Comparison of ENCODE assay signal across 20 cellular contexts in genomic region chr13:101306773-101307172, GRCh38.
DNase-seq lines count a peak whose midpoint lies in the region; FAIRE-seq and TF ChIP-seq lines count a peak whose summit lies in the region.
"Had no signal": no experiment of that assay in that cellular context is flagged by ENCODE, and none has a peak within 500 bp of the region (broad histone marks: within the 10 kb centered on the region; RNA-seq: fewer than 3 reads in every experiment).

No MANE protein-coding gene starts in this region.

- no peak overlapping the region for H3K14ac ChIP-seq in trophoblast cell (ENCODE audit: low read length)

- H3K79me2 ChIP-seq in mammary epithelial cell (ENCODE audit: insufficient read depth, low read length) (no peaks in the 10 kb centered on the region), trophoblast cell (ENCODE audit: control insufficient read depth, insufficient read depth, low read length, poor library complexity) (no peaks in the 10 kb centered on the region)

- H2BK120ac ChIP-seq in trophoblast cell (ENCODE audit: insufficient read depth, low read length, poor library complexity): peak overlapping the region; percentile 9

- intact Hi-C loops in mammary epithelial cell (cut with micrococcal nuclease) (no loop called here), breast epithelium (cut with DNase I; ENCODE audit: low total_unique reads) (no loop called here)

- H4K91ac ChIP-seq in trophoblast cell (ENCODE audit: low read depth, low read length): peak overlapping the region; percentile 22

- CTCF ChIA-PET in mammary epithelial cell (lab: Charles Lee; ENCODE audit: low non-redundant PET): no interaction called here

- H3K9me3 ChIP-seq in mammary epithelial cell (replicated peaks; ENCODE audit: insufficient read depth, low read length): no peaks in the 10 kb centered on the region
- no peaks in the 10 kb centered on the region for H3K9me3 ChIP-seq in breast epithelium
- no peaks in the 10 kb centered on the region for H3K9me3 ChIP-seq in trophoblast cell (ENCODE audit: insufficient read depth, low read depth, low read length)
- H3K9me3 ChIP-seq: BE2C had no signal

- DNase-seq in mammary epithelial cell (no peak), breast epithelium (ENCODE audit: low spot score in 2 of 2) (no peak), bronchial epithelial cell (ENCODE audit: low read depth) (no peak), trophoblast cell (no peak), H4 (ENCODE audit: low spot score) (no peak), NCI-H187 (lab: John Stamatoyannopoulos, UW) (no peak), NCI-H1105 (lab: John Stamatoyannopoulos, UW) (no peak)
- DNase-seq in stimulated activated CD4-positive, alpha-beta T cell treated with anti-CD3 and anti-CD28 coated beads, Interleukin-2, amount 100 ng/mL, for 48 hours: no peak
- DNase-seq: 8988T; CD4-positive, CD25-positive, alpha-beta regulatory T cell; COR-L47; GF-D8; KBM-7; NCI-H1417 treated with DMSO at 0.1 percent for 48 hours; NCI-H2029; NCI-H526; PC-9; SIG-M5 had no signal

- H3K23ac ChIP-seq in trophoblast cell (ENCODE audit: low read length): no peak overlapping the region

- BruUV-seq in mammary epithelial cell (replicated peaks; lab: Mats Ljungman, UMichigan): no TSS peak

- TF ChIP-seq POLR2A in breast epithelium (IDR thresholded peaks at IDR 0.05): no peak

- H4K8ac ChIP-seq in trophoblast cell (ENCODE audit: low read depth, low read length): no peak overlapping the region

- no peak overlapping the region for H3K27ac ChIP-seq in mammary epithelial cell (ENCODE audit: insufficient read depth, low read depth, low read length)
- peak overlapping the region in 1 of 2 donors; percentile 38 for H3K27ac ChIP-seq in breast epithelium
- H3K27ac ChIP-seq in trophoblast cell (ENCODE audit: low read depth, low read length): peak overlapping the region; percentile 59
- H3K27ac ChIP-seq: PC-9, RWPE1 had no signal

- H3K4me3 ChIP-seq in mammary epithelial cell (replicated peaks in 1 of 3; ENCODE audit: insufficient read depth in 1 of 3, low read depth in 2 of 3, low read length in 3 of 3) (no peak overlapping the region), breast epithelium (no peak overlapping the region), bronchial epithelial cell (ENCODE audit: low read depth, low read length) (no peak overlapping the region), trophoblast cell (ENCODE audit: low read depth, low read length) (no peak overlapping the region)
- H3K4me3 ChIP-seq: PC-9 had no signal

- no peak overlapping the region for H2BK12ac ChIP-seq in trophoblast cell (ENCODE audit: low read length)

- H2BK5ac ChIP-seq in trophoblast cell (ENCODE audit: low read depth, low read length, poor library complexity): no peak overlapping the region

- in situ Hi-C loops in mammary epithelial cell (cut with MboI; ENCODE audit: low sequenced_read_pairs in 2 of 2): no loop called here

- no peak overlapping the region for H3K18ac ChIP-seq in trophoblast cell (ENCODE audit: low read length)

- H3K4me1 ChIP-seq in mammary epithelial cell (ENCODE audit: insufficient read depth, low read length): peaks cover 23% of the 10 kb centered on the region
- H3K4me1 ChIP-seq in breast epithelium: no peaks in the 10 kb centered on the region
- H3K4me1 ChIP-seq in trophoblast cell (ENCODE audit: control insufficient read depth in 1 of 2, insufficient read depth in 2 of 2, low read length in 2 of 2): peaks cover 0 to 14% of the 10 kb centered on the region in 2 experiments
- H3K4me1 ChIP-seq: BE2C had no signal

- H3K36me3 ChIP-seq in mammary epithelial cell (ENCODE audit: insufficient read depth, low read length) (no peaks in the 10 kb centered on the region), breast epithelium (no peaks in the 10 kb centered on the region), bronchial epithelial cell (ENCODE audit: control insufficient read depth, insufficient read depth, low read length) (no peaks in the 10 kb centered on the region), trophoblast cell (ENCODE audit: control insufficient read depth in 1 of 2, insufficient read depth in 2 of 2, low read length in 2 of 2) (no peaks in the 10 kb centered on the region)
- H3K36me3 ChIP-seq: BE2C had no signal

- no peaks in the 10 kb centered on the region for H4K20me1 ChIP-seq in mammary epithelial cell (ENCODE audit: insufficient read depth, low read length)

- H3K27me3 ChIP-seq in mammary epithelial cell (ENCODE audit: insufficient read depth, low read length): no peaks in the 10 kb centered on the region
- no peaks in the 10 kb centered on the region for H3K27me3 ChIP-seq in breast epithelium
- no peaks in the 10 kb centered on the region for H3K27me3 ChIP-seq in bronchial epithelial cell (ENCODE audit: control insufficient read depth, insufficient read depth, low read length)
- H3K27me3 ChIP-seq in trophoblast cell (ENCODE audit: insufficient read depth, low read length): no peaks in the 10 kb centered on the region
- H3K27me3 ChIP-seq: BE2C had no signal

- peak; percentile 23 for FAIRE-seq in bronchial epithelial cell (lab: Jason Lieb, UNC)

- TF ChIP-seq CTCF in mammary epithelial cell (conservative IDR thresholded peaks at IDR 0.05 in 1 of 2, IDR thresholded peaks at IDR 0.05 in 1 of 2; ENCODE audit: extremely low read depth in 1 of 2, insufficient read depth in 1 of 2, low read depth in 1 of 2, low read length in 2 of 2) (no peak), breast epithelium (IDR thresholded peaks at IDR 0.05) (no peak), bronchial epithelial cell (IDR thresholded peaks at IDR 0.05; ENCODE audit: insufficient read depth, low read length, severe bottlenecking) (no peak)

- H3K79me1 ChIP-seq in trophoblast cell (ENCODE audit: low read length): peaks cover 7% of the 10 kb centered on the region

- H2AK5ac ChIP-seq in trophoblast cell (ENCODE audit: low read length): no peak overlapping the region

- H4K12ac ChIP-seq in trophoblast cell (ENCODE audit: low read depth, low read length): no peak overlapping the region

- WGBS in mammary epithelial cell (ENCODE audit: low coverage, missing lambda C conversion rate): 87% methylated on average over 3 of the region's 3 CpGs
- WGBS in trophoblast cell (ENCODE audit: extremely low coverage, insufficient coverage, insufficient read length): no CpG with 5 or more reads among the region's 3 CpGs

- no peak overlapping the region for H3K4ac ChIP-seq in trophoblast cell (ENCODE audit: low read depth, low read length)

- H2AFZ ChIP-seq in mammary epithelial cell (ENCODE audit: low read depth, low read length) (peak overlapping the region; percentile 51), trophoblast cell (ENCODE audit: insufficient read depth, low read length, poor library complexity) (no peak overlapping the region)
- H2AFZ ChIP-seq: PC-9 had no signal

- dilution Hi-C loops in mammary epithelial cell (cut with HindIII; ENCODE audit: low sequenced_read_pairs): loop anchor here (10.0 kb wide), 1 partner anchor 132 kb away; no protein-coding TSS in a partner anchor

- H3K4me2 ChIP-seq in mammary epithelial cell (ENCODE audit: insufficient read depth, low read depth, low read length) (no peak overlapping the region), trophoblast cell (ENCODE audit: low read length) (no peak overlapping the region)
- H3K4me2 ChIP-seq: PC-9 had no signal

- H3K9ac ChIP-seq in mammary epithelial cell (ENCODE audit: insufficient read depth, low read length) (no peak overlapping the region), trophoblast cell (ENCODE audit: low read length) (no peak overlapping the region)
